Comparison of ENCODE assay signal across 26 cellular contexts in genomic region chr20:61990484-61990883, GRCh38.
"Had no signal": no experiment of that assay in that cellular context is flagged by ENCODE, and none has a peak within 500 bp of the region (broad histone marks: within the 10 kb centered on the region; RNA-seq: fewer than 3 reads in every experiment).

No MANE protein-coding gene starts in this region.

- H3K9ac ChIP-seq: KMS-11 had no signal

- H3K27ac ChIP-seq: KMS-11 had no signal

- H3K27ac Mint-ChIP-seq: activated CD4-positive, alpha-beta memory T cell treated with anti-CD3 and anti-CD28 coated beads for 36 hours; activated CD4-positive, alpha-beta T cell treated with anti-CD3 and anti-CD28 coated beads, Interleukin-2, amount 10 ng/mL, durations not matched to agents 7 days and 5 days; activated naive CD4-positive, alpha-beta T cell treated with anti-CD3 and anti-CD28 coated beads for 36 hours; activated naive CD8-positive, alpha-beta T cell; brain; T-cell had no signal

- H3K4me3 ChIP-seq: MG63 had no signal

- H3K4me3 Mint-ChIP-seq: activated CD4-positive, alpha-beta memory T cell treated with anti-CD3 and anti-CD28 coated beads for 36 hours; activated CD4-positive, alpha-beta T cell treated with anti-CD3 and anti-CD28 coated beads, Interleukin-2, amount 10 ng/mL, durations not matched to agents 7 days and 5 days; activated naive CD4-positive, alpha-beta T cell treated with anti-CD3 and anti-CD28 coated beads for 36 hours; activated naive CD8-positive, alpha-beta T cell; activated T-cell treated with anti-CD3 and anti-CD28 coated beads, Interleukin-2, amount 50 U/mL, for 4 hours; brain had no signal

- DNase-seq: activated CD4-positive, alpha-beta memory T cell treated with anti-CD3 and anti-CD28 coated beads for 36 hours; activated CD4-positive, alpha-beta T cell treated with anti-CD3 and anti-CD28 coated beads, Interleukin-2, amount 10 ng/mL, durations not matched to agents 7 days and 5 days; activated CD4-positive, CD25-positive, alpha-beta regulatory T cell; activated CD8-positive, alpha-beta memory T cell treated with anti-CD3 and anti-CD28 coated beads for 24 hours; activated gamma-delta T cell; activated naive CD4-positive, alpha-beta T cell treated with anti-CD3 and anti-CD28 coated beads for 36 hours; activated T-cell treated with anti-CD3 and anti-CD28 coated beads, Interleukin-2, amount 50 U/mL, for 4 hours; amygdala; MG63; MV-4-11; NCI-H1092 treated with DMSO at 0.1 percent for 48 hours; NCI-H1417 treated with DMSO at 0.1 percent for 48 hours; NCI-H1694; NCI-H2029 treated with DMSO at 0.1 percent for 48 hours; NCI-H345; NCI-H510A; NCI-H526 treated with DMSO at 0.1 percent for 48 hours; NCI-H82; SIG-M5; T1000 had no signal

- H3K27me3 Mint-ChIP-seq: activated CD4-positive, alpha-beta memory T cell treated with anti-CD3 and anti-CD28 coated beads for 36 hours; activated CD4-positive, alpha-beta T cell treated with anti-CD3 and anti-CD28 coated beads, Interleukin-2, amount 10 ng/mL, durations not matched to agents 7 days and 5 days; activated naive CD8-positive, alpha-beta T cell; T-cell had no signal

- H3K27me3 ChIP-seq: MG63 had no signal

- H3K4me2 ChIP-seq: KMS-11 had no signal

- ATAC-seq: activated T-cell treated with anti-CD3 and anti-CD28 coated beads, Interleukin-2, amount 50 U/mL, for 4 hours; T-cell had no signal

- FAIRE-seq: astrocyte, TTC549 had no signal

- H3K4me1 Mint-ChIP-seq: activated CD4-positive, alpha-beta T cell treated with anti-CD3 and anti-CD28 coated beads, Interleukin-2, amount 10 ng/mL, durations not matched to agents 7 days and 5 days; brain had no signal
